In the genomic region with DNA sequence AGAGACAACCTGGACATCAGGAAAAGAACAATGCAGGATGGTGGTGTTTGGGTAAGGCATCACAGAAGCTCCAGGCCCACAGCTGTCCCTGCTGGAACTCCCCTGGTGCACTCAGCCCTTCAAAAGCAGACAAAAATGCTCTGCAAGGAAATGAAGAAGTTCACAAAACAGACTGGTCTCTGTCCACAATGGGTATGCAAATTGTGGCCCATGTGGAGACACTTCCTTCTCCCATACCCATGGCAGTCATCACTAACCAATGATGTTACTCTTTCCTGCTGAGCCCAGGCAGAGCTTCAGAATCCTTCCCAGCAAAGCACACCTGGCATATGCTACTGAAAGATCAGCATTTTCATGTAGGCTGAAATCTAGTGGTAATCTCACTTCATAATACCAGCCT, we compare ENCODE assay signal across 15 cellular contexts. TPM values are rescaled to one million over a fixed set of nuclear protein-coding genes. Genes with fewer than 3 reads are reported as not detected.
A peak's percentile ranks its signal among the peaks of the same experiment; 100 is the strongest.
DNase-seq lines count a peak whose midpoint lies in the region; ATAC-seq, FAIRE-seq and TF ChIP-seq lines count a peak whose summit lies in the region.
"Had no signal": no experiment of that assay in that cellular context is flagged by ENCODE, and none has a peak within 500 bp of the region (broad histone marks: within the 10 kb centered on the region; RNA-seq: fewer than 3 reads in every experiment).

No MANE protein-coding gene starts in this region.

- no peaks in the 10 kb centered on the region for H3K4me1 ChIP-seq in OCI-LY7 (ENCODE audit: insufficient read depth, low read length, poor library complexity, severe bottlenecking)

- BruUV-seq in OCI-LY7 (replicated peaks; lab: Mats Ljungman, UMichigan) = no TSS peak

- CTCF ChIA-PET in OCI-LY7 (lab: Charles Lee; ENCODE audit: unreplicated experiment) = no interaction called here

- FAIRE-seq in GM12892 (lab: Jason Lieb, UNC) = peak; percentile 87

- H3K4me3 ChIP-seq in OCI-LY7 (ENCODE audit: low read depth, low read length, poor library complexity, severe bottlenecking) = no peak overlapping the region
- H3K4me3 ChIP-seq: tibial nerve had no signal

- H3K9me3 ChIP-seq in OCI-LY7 (ENCODE audit: low read length) = no peaks in the 10 kb centered on the region
- H3K9me3 ChIP-seq: tibial nerve had no signal

- POLR2A ChIA-PET in OCI-LY7 (lab: Charles Lee) = interaction anchor here (0.5 kb wide), 1 partner anchor 14 kb away, joined by 3 read pairs; no protein-coding TSS in a partner anchor

- TF ChIP-seq CTCF in OCI-LY7 (conservative IDR thresholded peaks at IDR 0.05; ENCODE audit: low read length) = no peak

- no peaks in the 10 kb centered on the region for H3K79me2 ChIP-seq in OCI-LY7 (ENCODE audit: insufficient read depth, low read depth, low read length)

- no peak for DNase-seq in GM12892 (ENCODE audit: insufficient read length)
- DNase-seq in OCI-LY7 (ENCODE audit: low spot score) = peak; percentile 11
- DNase-seq in stimulated activated CD4-positive, alpha-beta T cell treated with anti-CD3 and anti-CD28 coated beads, Interleukin-1b, Interleukin-23, amount 100 ng/mL, for 48 hours = no peak
- no peak for DNase-seq in HuH-7.5 (ENCODE audit: low spot score)
- no peak for DNase-seq in hippocampal formation (lab: John Stamatoyannopoulos, UW)
- DNase-seq in hypothalamus (lab: John Stamatoyannopoulos, UW) = no peak
- DNase-seq: GDM1, head of caudate nucleus, HFFc6, mammary epithelial cell, NCI-H82, T-helper 1 cell had no signal

- no peaks in the 10 kb centered on the region for H3K36me3 ChIP-seq in OCI-LY7 (ENCODE audit: insufficient read depth, low read length)
- H3K36me3 ChIP-seq: tibial nerve had no signal

- no peak overlapping the region for H2AFZ ChIP-seq in OCI-LY7 (ENCODE audit: low read length)

- peak; percentile 75 for ATAC-seq in GM21367 (IDR thresholded peaks at IDR 0.05; ENCODE audit: unreplicated experiment)
- ATAC-seq in HG03039 (IDR thresholded peaks at IDR 0.05; ENCODE audit: unreplicated experiment) = peak; percentile 62

- H3K27ac ChIP-seq in OCI-LY7 (ENCODE audit: low read depth, low read length, poor library complexity, severe bottlenecking) = no peak overlapping the region
- H3K27ac ChIP-seq: tibial nerve had no signal

- no peaks in the 10 kb centered on the region for H4K20me1 ChIP-seq in OCI-LY7 (ENCODE audit: insufficient read depth, low read length)

- no peak overlapping the region for H3K4me2 ChIP-seq in OCI-LY7 (ENCODE audit: low read length)

- TF ChIP-seq POLR2A in GM12892 (IDR thresholded peaks at IDR 0.05; ENCODE audit: low read depth, low read length) = 0 out of 2 replicates have a peak, but pooled peaks have one; percentile 26

- H3K9me2 ChIP-seq in OCI-LY7 (ENCODE audit: insufficient read depth, low read length) = no peaks in the 10 kb centered on the region

- intact Hi-C loops in OCI-LY7 (cut with micrococcal nuclease; ENCODE audit: unreplicated experiment) = no loop called here

RNA-seq across cellular contexts. Expression of a gene that starts 42.6 kb away (rescaled TPM):
- 1.9 TPM for polyA plus RNA-seq in GM12892 (2012; ENCODE audit: missing spikeins)
- not detected in 2 replicates for total RNA-seq in OCI-LY7 (2014; rRNA removed; shearing (Covaris generic))
- total RNA-seq in OCI-LY7 (2022) = not detected in 2 replicates

RNA-seq across cellular contexts. Expression of a gene that starts 55.1 kb away (rescaled TPM):
- 1.5 TPM for polyA plus RNA-seq in GM12892 (2012; ENCODE audit: missing spikeins)
- total RNA-seq in OCI-LY7 (2014; rRNA removed; shearing (Covaris generic)) = not detected in 2 replicates
- total RNA-seq in OCI-LY7 (2022) = not detected in 2 replicates
